ENCODE assay signal across 18 cellular contexts in the genomic region with DNA sequence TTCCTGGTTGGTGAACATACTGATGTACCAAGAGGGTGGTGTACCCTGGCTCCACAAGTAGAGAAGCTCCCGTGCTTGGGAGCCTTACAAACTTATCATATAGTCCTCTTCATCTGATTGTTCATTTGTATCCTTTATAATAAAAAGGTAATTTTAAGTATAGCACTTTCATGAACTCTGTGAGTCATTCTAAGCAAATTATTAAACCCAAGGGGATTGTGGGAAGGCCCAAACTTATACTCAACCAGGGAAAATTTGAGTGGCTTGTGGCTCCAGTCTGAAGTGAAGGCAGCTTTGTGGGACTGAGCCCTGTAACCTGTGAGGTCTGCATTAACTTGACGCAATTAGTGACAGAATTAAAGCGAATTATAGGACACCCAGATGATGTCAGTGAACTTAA. TPM values are rescaled to one million over a fixed set of nuclear protein-coding genes. Genes with fewer than 3 reads are reported as not detected.
DNase-seq lines count a peak whose midpoint lies in the region; ATAC-seq, FAIRE-seq and TF ChIP-seq lines count a peak whose summit lies in the region.
"Had no signal": no experiment of that assay in that cellular context is flagged by ENCODE, and none has a peak within 500 bp of the region (broad histone marks: within the 10 kb centered on the region; RNA-seq: fewer than 3 reads in every experiment).

No MANE protein-coding gene starts in this region.

- BruUV-seq in PC-9 (replicated peaks; lab: Mats Ljungman, UMichigan), result no TSS peak

- H3K27me3 ChIP-seq in HUES64 (ENCODE audit: insufficient read depth, low read length) (no peaks in the 10 kb centered on the region), bronchial epithelial cell (ENCODE audit: control insufficient read depth, insufficient read depth, low read length) (no peaks in the 10 kb centered on the region), left lung (no peaks in the 10 kb centered on the region), PC-9 (ENCODE audit: insufficient read depth, low read depth) (no peaks in the 10 kb centered on the region)
- H3K27me3 ChIP-seq: esophagus muscularis mucosa, vagina had no signal

- H4K20me1 ChIP-seq in PC-9 (ENCODE audit: insufficient read depth), result no peaks in the 10 kb centered on the region

- H3K36me3 ChIP-seq in HUES64 (ENCODE audit: insufficient read depth, low read length) (no peaks in the 10 kb centered on the region), bronchial epithelial cell (ENCODE audit: control insufficient read depth, insufficient read depth, low read length) (no peaks in the 10 kb centered on the region), left lung (no peaks in the 10 kb centered on the region), PC-9 (ENCODE audit: low read depth) (no peaks in the 10 kb centered on the region)
- H3K36me3 ChIP-seq: esophagus muscularis mucosa, vagina had no signal

- H3K9ac ChIP-seq in HUES64 (ENCODE audit: low read depth, low read length), result no peak overlapping the region

- H3K27ac ChIP-seq in HUES64 (ENCODE audit: low read depth, low read length) (0 out of 2 replicates have a peak overlapping the region, but pooled peaks have one; percentile 34), left lung (no peak overlapping the region), PC-9 (no peak overlapping the region)
- H3K27ac ChIP-seq: esophagus muscularis mucosa, vagina had no signal

- no peak overlapping the region for H2AFZ ChIP-seq in PC-9

- peak; percentile 26 for DNase-seq in ACHN
- peak; percentile 19 for DNase-seq in bronchial epithelial cell (ENCODE audit: low read depth)
- no peak for DNase-seq in left lung
- no peak for DNase-seq in PC-9
- DNase-seq in NCI-H1436 treated with DMSO at 0.1 percent for 48 hours (lab: John Stamatoyannopoulos, UW), result no peak
- DNase-seq: activated effector memory CD4-positive, alpha-beta T cell treated with Interleukin-2 at 50 U/mL for 16 hours; left ventricle myocardium superior; naive thymus-derived CD8-positive, alpha-beta T cell; NCI-H1930; NCI-H524; posterior cingulate gyrus; stimulated activated naive CD8-positive, alpha-beta T cell treated with anti-CD3 and anti-CD28 coated beads, Interleukin-15, amount 100 ng/mL, for 72 hours had no signal

- H3K79me2 ChIP-seq in PC-9 (ENCODE audit: low read depth), result no peaks in the 10 kb centered on the region

- H3K9me3 ChIP-seq in HUES64 (ENCODE audit: insufficient read depth, low read depth, low read length), result 0 out of 2 replicates have a peak, but pooled peaks cover 3% of the 10 kb centered on the region
- H3K9me3 ChIP-seq in left lung, result peaks cover 0 to 12% of the 10 kb centered on the region in 2 donors
- no peaks in the 10 kb centered on the region for H3K9me3 ChIP-seq in PC-9 (ENCODE audit: insufficient read depth, low read depth)
- H3K9me3 ChIP-seq: esophagus muscularis mucosa, vagina had no signal

- H3K4me2 ChIP-seq in PC-9, result no peak overlapping the region

- intact Hi-C loops in left lung (cut with DNase I) (no loop called here), PC-9 (cut with micrococcal nuclease; ENCODE audit: unreplicated experiment) (no loop called here)

- H3K4me3 ChIP-seq in HUES64 (ENCODE audit: low read length) (no peak overlapping the region), bronchial epithelial cell (ENCODE audit: low read depth, low read length) (no peak overlapping the region), left lung (no peak overlapping the region), PC-9 (no peak overlapping the region)
- H3K4me3 ChIP-seq: esophagus muscularis mucosa, vagina had no signal

- POLR2A ChIA-PET in PC-9 (lab: Charles Lee; ENCODE audit: unreplicated experiment), result interaction anchor here (0.7 kb wide), 1 partner anchor 1066 kb away, joined by 8 read pairs; no protein-coding TSS in a partner anchor

- FAIRE-seq in bronchial epithelial cell (lab: Jason Lieb, UNC), result no peak
- FAIRE-seq: GM19239 had no signal

- in situ Hi-C loops in ACHN (cut with HindIII; ENCODE audit: low pct_ligation_motif_present, low pct_unique_long_range_greater_than_20kb, low sequenced_read_pairs), result no loop called here

- H3F3A ChIP-seq in PC-9 (ENCODE audit: insufficient read depth, low read depth), result peaks cover 11% of the 10 kb centered on the region; the same call in 1 of the 2 replicates

- ATAC-seq in left lung (peak; percentile 58), HG03571 (IDR thresholded peaks at IDR 0.05; ENCODE audit: unreplicated experiment) (no peak), HG03565 (IDR thresholded peaks at IDR 0.05; ENCODE audit: unreplicated experiment) (no peak)
- ATAC-seq: left ventricle myocardium superior; naive thymus-derived CD8-positive, alpha-beta T cell; stimulated activated naive CD8-positive, alpha-beta T cell treated with anti-CD3 and anti-CD28 coated beads, Interleukin-15, amount 100 ng/mL, for 72 hours had no signal

- H3K4me1 ChIP-seq in HUES64 (ENCODE audit: insufficient read depth, low read length), result peaks cover 15% of the 10 kb centered on the region
- peaks cover 3 to 6% of the 10 kb centered on the region in 2 donors for H3K4me1 ChIP-seq in left lung
- peaks cover 15% of the 10 kb centered on the region for H3K4me1 ChIP-seq in PC-9 (replicated peaks; ENCODE audit: insufficient read depth)

- no peaks in the 10 kb centered on the region for H3K9me2 ChIP-seq in PC-9 (ENCODE audit: insufficient read depth)

- WGBS in HUES64, result 96% methylated on average over 3 of the region's 3 CpGs

- CTCF ChIA-PET in PC-9 (lab: Charles Lee), result no interaction called here

- no peak for TF ChIP-seq CTCF in bronchial epithelial cell (IDR thresholded peaks at IDR 0.05; ENCODE audit: insufficient read depth, low read length, severe bottlenecking)
- no peak for TF ChIP-seq CTCF in left lung (IDR thresholded peaks at IDR 0.05)
- TF ChIP-seq CTCF in PC-9 (conservative IDR thresholded peaks at IDR 0.05), result no peak

RNA-seq across cellular contexts. Expression of gene TTBK2, which starts 29.0 kb away (rescaled TPM):
- polyA plus RNA-seq in HUES64 (2013, experiment 1 of 2), result 5.3 TPM
- polyA plus RNA-seq in HUES64 (2013, experiment 2 of 2), result 6.3 TPM
- total RNA-seq in bronchial epithelial cell (7.9 and 8.8 TPM in 2 replicates), left lung (10 to 100 TPM; 13.0 to 15.4 TPM), PC-9 (2021) (22.6 and 24.7 TPM in 2 replicates)

Comparison
In these comparisons a context has a peak if more than half of its experiments do, and no peak if none do; other contexts are left out.
1. DNase-seq: peak in ACHN (single experiment) and bronchial epithelial cell (single experiment); none in left lung (0 of 2), PC-9 (0 of 2) and NCI-H1436 treated with DMSO at 0.1 percent for 48 hours (single experiment).